In genomic region chr20:4160761-4161305, GRCh38 we compare ENCODE assay signal across 8 cellular contexts. TPM values are rescaled to one million over a fixed set of nuclear protein-coding genes. Genes with fewer than 3 reads are reported as not detected.
DNase-seq lines count a peak whose midpoint lies in the region; ATAC-seq and TF ChIP-seq lines count a peak whose summit lies in the region.

No MANE protein-coding gene starts in this region.

- peak overlapping the region; percentile 46 for H2AK9ac ChIP-seq in IMR-90 (replicated peaks; ENCODE audit: low read depth, low read length, poor library complexity)

- H3K4me3 ChIP-seq in IMR-90 (ENCODE audit: insufficient read depth, low read depth, low read length) (no peak overlapping the region), sigmoid colon (no peak overlapping the region)

- WGBS in IMR-90 (ENCODE audit: extremely low coverage in 2 of 2, insufficient read length in 1 of 2), 2 experiments, result 28% methylated on average over 3 of the region's 14 CpGs; no CpG with 5 or more reads in 1 of the 2 experiments
- WGBS in sigmoid colon, 2 donors, result 43 to 79% methylated on average over 14 of the region's 14 CpGs

- H3K9ac ChIP-seq in IMR-90 (ENCODE audit: low read depth, low read length), result peak overlapping the region; percentile 54; the same call in 1 of the 2 replicates

- H3K4me2 ChIP-seq in IMR-90 (ENCODE audit: low read depth, low read length), result peak overlapping the region; percentile 76

- POLR2A ChIA-PET in IMR-90 (lab: Charles Lee; ENCODE audit: unreplicated experiment), result no interaction called here

- intact Hi-C loops in IMR-90 (cut with micrococcal nuclease) (no loop called here), head of caudate nucleus (cut with DNase I) (no loop called here), sigmoid colon (cut with DNase I) (no loop called here)

- H3K9me3 ChIP-seq in IMR-90 (ENCODE audit: control insufficient read depth, insufficient read depth, low read length), result no peaks in the 10 kb centered on the region
- no peaks in the 10 kb centered on the region for H3K9me3 ChIP-seq in sigmoid colon

- peaks cover 37 to 89% of the 10 kb centered on the region in 2 experiments for H3K79me1 ChIP-seq in IMR-90 (ENCODE audit: low read depth in 1 of 2, low read length in 2 of 2)

- H3K14ac ChIP-seq in IMR-90 (replicated peaks; ENCODE audit: low read depth, low read length), result peak overlapping the region; percentile 34

- 0 out of 2 replicates have a peak overlapping the region, but pooled peaks have one; percentile 10 for H2BK120ac ChIP-seq in IMR-90 (ENCODE audit: low read depth, low read length)

- H2BK20ac ChIP-seq in IMR-90 (ENCODE audit: low read depth, low read length), result peak overlapping the region; percentile 47; the same call in 1 of the 2 replicates

- H3K23ac ChIP-seq in IMR-90 (ENCODE audit: low read depth, low read length), result peak overlapping the region; percentile 89

- no peak overlapping the region for H2BK5ac ChIP-seq in IMR-90 (ENCODE audit: low read depth, low read length, poor library complexity, severe bottlenecking)

- H4K20me1 ChIP-seq in IMR-90 (ENCODE audit: insufficient read depth, low read length), result peaks cover 83% of the 10 kb centered on the region

- H4K5ac ChIP-seq in IMR-90 (ENCODE audit: low read depth, low read length), result peak overlapping the region; percentile 16

- TF ChIP-seq EP300 in sigmoid colon (IDR thresholded peaks at IDR 0.05), result no peak

- CTCF ChIA-PET in IMR-90 (lab: Yijun Ruan, JAX), result no interaction called here

- H2AK5ac ChIP-seq in IMR-90 (ENCODE audit: low read depth, low read length), result peak overlapping the region; percentile 33; the same call in 1 of the 2 replicates

- no peak for TF ChIP-seq RAD21 in IMR-90 (IDR thresholded peaks at IDR 0.05; ENCODE audit: low read length)

- ATAC-seq in IMR-90 (ENCODE audit: low read depth), result peak; percentile 60

- H3K36me3 ChIP-seq in IMR-90 (ENCODE audit: control insufficient read depth, insufficient read depth, low read length) (peaks cover 1% of the 10 kb centered on the region; the same call in 1 of the 2 replicates), sigmoid colon (no peaks in the 10 kb centered on the region)

- H4K8ac ChIP-seq in IMR-90 (ENCODE audit: low read depth in 2 of 2, low read length in 2 of 2), result peak overlapping the region in 1 of 2 experiments; percentile 84; a peak in 2 of 4 replicates

- no peak overlapping the region for H2BK15ac ChIP-seq in IMR-90 (ENCODE audit: low read depth, low read length)

- no peak for TF ChIP-seq CTCF in IMR-90 (conservative IDR thresholded peaks at IDR 0.05; ENCODE audit: low read depth, low read length)
- no peak for TF ChIP-seq CTCF in sigmoid colon (IDR thresholded peaks at IDR 0.05)

- DNase-seq in IMR-90 (peak; percentile 54), head of caudate nucleus (peak; percentile 66 to 93 (median 84)), sigmoid colon (peak; percentile 82), NCI-H748 (lab: John Stamatoyannopoulos, UW; ENCODE audit: unreplicated experiment) (no peak), SKM-1 treated with dmso at 0.1 percent for 144 hours (lab: John Stamatoyannopoulos, UW; ENCODE audit: unreplicated experiment) (no peak), NCI-H1048 (lab: John Stamatoyannopoulos, UW) (no peak), NCI-H1930 (lab: John Stamatoyannopoulos, UW) (no peak)
- peak; percentile 65 for DNase-seq in activated CD8-positive, alpha-beta memory T cell treated with anti-CD3 and anti-CD28 coated beads, Interleukin-2, amount 50 U/mL, for 48 hours

- no peak for TF ChIP-seq POLR2A in IMR-90 (IDR thresholded peaks at IDR 0.05; ENCODE audit: low read depth, low read length)
- TF ChIP-seq POLR2A in sigmoid colon (IDR thresholded peaks at IDR 0.05), result no peak

- peak overlapping the region; percentile 60 for H3K4ac ChIP-seq in IMR-90 (ENCODE audit: low read depth, low read length)

- dilution Hi-C loops in IMR-90 (cut with HindIII; ENCODE audit: low sequenced_read_pairs, unreplicated experiment), result no loop called here

- peaks cover 28% of the 10 kb centered on the region for H3K9me1 ChIP-seq in IMR-90 (ENCODE audit: insufficient read depth, low read length)

- H3K27me3 ChIP-seq in IMR-90 (ENCODE audit: control insufficient read depth, insufficient read depth, low read length) (no peaks in the 10 kb centered on the region), sigmoid colon (no peaks in the 10 kb centered on the region)

- H3K18ac ChIP-seq in IMR-90 (ENCODE audit: low read depth, low read length), result peak overlapping the region; percentile 3; the same call in 1 of the 2 replicates

- peak overlapping the region; percentile 85 for H2AFZ ChIP-seq in IMR-90 (replicated peaks; ENCODE audit: low read length, poor library complexity)

- peaks cover 17% of the 10 kb centered on the region for H3K4me1 ChIP-seq in IMR-90 (ENCODE audit: control insufficient read depth, insufficient read depth, low read length)
- H3K4me1 ChIP-seq in sigmoid colon, result peaks cover 0 to 8% (median 5%) of the 10 kb centered on the region in 4 donors

- H4K91ac ChIP-seq in IMR-90 (ENCODE audit: insufficient read depth, low read depth, low read length), result peak overlapping the region; percentile 41

- peak overlapping the region; percentile 39 for H3K27ac ChIP-seq in IMR-90 (ENCODE audit: insufficient read depth, low read length)
- peak overlapping the region in 3 of 4 donors; percentile 11 to 34 (median 22) for H3K27ac ChIP-seq in sigmoid colon

- no TSS peak for BruUV-seq in IMR-90 (replicated peaks; lab: Mats Ljungman, UMichigan)

- H3K56ac ChIP-seq in IMR-90 (ENCODE audit: extremely low read depth, insufficient read depth, low read length), result no peak overlapping the region

- in situ Hi-C loops in IMR-90 (cut with MboI; ENCODE audit: low sequenced_read_pairs), result no loop called here

TF ChIP-seq in IMR-90, 13 proteins besides CTCF, POLR2A, EP300 and RAD21:
- TF ChIP-seq MAFK (IDR thresholded peaks at IDR 0.05; ENCODE audit: low read depth, low read length) (peak; percentile 96), RFX5 (IDR thresholded peaks at IDR 0.05; ENCODE audit: low read depth, low read length) (no peak; the same call in 1 of the 2 replicates), NFE2L2 (IDR thresholded peaks at IDR 0.05; ENCODE audit: low read depth, low read length) (peak; percentile 56; the same call in 1 of the 2 replicates)
TF ChIP-seq in IMR-90: peak in this region for 2.

RNA-seq across cellular contexts. Expression of gene SMOX, which starts 12.2 kb away (rescaled TPM):
- total RNA-seq in IMR-90 (2012; rRNA removed) (8.2 and 9.4 TPM in 2 replicates), sigmoid colon (10 to 100 TPM in 1 of 4 donors, 1 to 10 TPM in 3; 3.9 to 11.1 (median 4.4) TPM)
- polyA plus RNA-seq in IMR-90 (2012; rRNA removed) (18.0 and 21.2 TPM in 2 replicates), sigmoid colon (1 to 10 TPM; 3.9 to 4.8 (median 4.8) TPM)
- 21.7 and 23.3 TPM in 2 replicates for polyA plus RNA-seq in IMR-90 (2012; cell fraction: cytosol; rRNA removed)
- polyA plus RNA-seq in IMR-90 (2012; cell fraction: nucleus; rRNA removed; ENCODE audit: low replicate concordance), result 21.1 and 27.3 TPM in 2 replicates

Comparison
In these comparisons a context has a peak if more than half of its experiments do, and no peak if none do; other contexts are left out.
1. DNase-seq: peak in IMR-90 (single experiment), activated CD8-positive, alpha-beta memory T cell treated with anti-CD3 and anti-CD28 coated beads, Interleukin-2, amount 50 U/mL, for 48 hours (single experiment), head of caudate nucleus (42 of 42) and sigmoid colon (single experiment); none in NCI-H748 (single experiment), SKM-1 treated with dmso at 0.1 percent for 144 hours (single experiment), NCI-H1048 (single experiment) and NCI-H1930 (0 of 2).